ENCODE assay signal across 1 cellular context in the genomic region with DNA sequence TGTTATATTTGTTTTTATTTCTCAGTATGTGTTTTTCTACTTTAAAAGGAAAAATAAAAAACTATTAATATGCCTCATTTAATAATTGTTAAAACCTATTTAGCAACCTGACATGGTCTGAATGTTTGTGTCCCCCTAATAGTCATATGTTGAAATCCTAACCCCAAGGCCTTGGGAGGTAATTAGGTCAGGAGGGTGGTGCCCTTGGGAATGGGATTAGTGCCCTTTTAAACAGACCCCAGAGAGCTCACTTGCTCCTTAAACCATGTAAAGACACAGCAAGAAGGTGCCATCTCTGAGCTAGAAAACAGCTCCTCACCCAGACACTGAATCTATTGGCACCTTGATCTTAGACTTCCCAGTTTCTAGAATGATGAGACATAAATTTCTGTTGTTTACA.
TF ChIP-seq lines count a peak whose summit lies in the region.

No MANE protein-coding gene starts in this region.

TF ChIP-seq in HepG2, 621 proteins besides CTCF, POLR2A, EP300 and RAD21 (continued from another document):
- TF ChIP-seq CSRNP1 (CRISPR knock-in tag; IDR thresholded peaks at IDR 0.05) (no peak), ZNF251 (CRISPR knock-in tag; IDR thresholded peaks at IDR 0.05) (no peak), SMAD9 (CRISPR knock-in tag; IDR thresholded peaks at IDR 0.05) (no peak), HDAC6 (IDR thresholded peaks at IDR 0.05; ENCODE audit: low read depth, low read length) (no peak), DDIT3 (CRISPR knock-in tag; IDR thresholded peaks at IDR 0.05) (no peak), ZNF138 (CRISPR knock-in tag; IDR thresholded peaks at IDR 0.05; ENCODE audit: low read depth) (no peak), ZNF264 (CRISPR knock-in tag; IDR thresholded peaks at IDR 0.05) (peak; percentile 98)
